1 cellular context compared by ENCODE assay signal in genomic region chr12:46507766-46508165, GRCh38.
TF ChIP-seq lines count a peak whose summit lies in the region.

No MANE protein-coding gene starts in this region.

TF ChIP-seq in IMR-90, 13 proteins besides CTCF, POLR2A, EP300 and RAD21:
- TF ChIP-seq MAFK (IDR thresholded peaks at IDR 0.05; ENCODE audit: low read depth, low read length): no peak
- no peak for TF ChIP-seq RCOR1 (IDR thresholded peaks at IDR 0.05; ENCODE audit: insufficient replicate concordance, low read length)
